8 cellular contexts compared by ENCODE assay signal in the genomic region with DNA sequence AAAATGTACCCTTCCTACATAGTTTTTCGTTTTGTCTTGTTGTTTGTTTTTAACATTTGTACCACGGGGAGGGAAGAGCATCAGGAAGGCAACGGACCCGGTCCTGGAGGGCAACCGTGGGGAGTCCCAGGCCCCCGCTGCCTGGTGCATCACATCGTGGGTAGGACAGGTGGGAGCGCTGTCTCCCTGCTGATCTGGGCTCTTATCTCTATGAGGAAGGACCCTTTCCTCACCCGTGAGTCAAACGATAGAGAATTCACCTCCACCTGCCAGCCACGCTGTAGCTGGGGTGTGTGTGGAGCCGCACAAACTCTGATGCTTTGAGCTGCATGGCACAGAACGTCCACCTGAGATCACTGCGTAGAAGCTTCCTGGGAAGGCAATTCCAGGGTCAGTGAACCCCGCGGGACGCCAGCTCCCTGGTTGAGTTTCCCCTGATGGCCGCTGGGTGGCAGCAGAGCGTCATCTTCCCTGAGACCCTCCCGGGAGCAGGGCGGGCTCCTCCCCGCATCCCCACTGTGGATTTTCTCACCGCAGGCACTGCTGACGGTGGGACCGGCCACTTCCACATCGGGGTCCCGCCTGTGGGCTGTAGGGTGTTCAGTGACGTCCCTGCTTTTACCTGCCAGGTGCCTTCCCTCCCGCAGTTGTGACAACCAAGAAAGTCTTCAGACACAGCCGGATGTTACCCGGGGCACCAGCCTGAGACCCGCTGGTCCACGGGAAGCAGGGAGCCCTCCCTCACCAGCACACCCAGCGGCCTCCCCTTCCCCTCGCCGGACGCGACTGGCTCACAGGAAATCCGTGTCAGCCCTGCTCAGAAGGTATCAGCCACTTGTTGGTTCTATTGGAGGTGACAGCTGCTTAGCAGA. TPM values are rescaled to one million over a fixed set of nuclear protein-coding genes. Genes with fewer than 3 reads are reported as not detected.
DNase-seq lines count a peak whose midpoint lies in the region; ATAC-seq and TF ChIP-seq lines count a peak whose summit lies in the region.

No MANE protein-coding gene starts in this region.

- peak overlapping the region in 1 of 2 donors; percentile 36 for H3K27ac Mint-ChIP-seq in natural killer cell
- H3K27ac Mint-ChIP-seq in stimulated activated naive B cell treated with anti-CD40 and anti-IgM and Interleukin-4, amounts not matched to agents 10 μg/mL and 1 μg/mL and 100 μg/mL, for 72 hours = peak overlapping the region; percentile 28

- H3K27me3 Mint-ChIP-seq in natural killer cell (ENCODE audit: low read depth in 2 of 2) = peaks cover 0 to 7% of the 10 kb centered on the region in 2 donors
- peaks cover 26 to 61% of the 10 kb centered on the region in 2 donors for H3K27me3 Mint-ChIP-seq in stimulated activated naive B cell treated with anti-CD40 and anti-IgM and Interleukin-4, amounts not matched to agents 10 μg/mL and 1 μg/mL and 100 μg/mL, for 72 hours

- intact Hi-C loops in natural killer cell (cut with micrococcal nuclease) = loop anchor here (1.0 kb wide), 1 partner anchor 267 kb away; no protein-coding TSS in a partner anchor

- no peaks in the 10 kb centered on the region for H3K9me3 Mint-ChIP-seq in natural killer cell
- H3K9me3 Mint-ChIP-seq in stimulated activated naive B cell treated with anti-CD40 and anti-IgM and Interleukin-4, amounts not matched to agents 10 μg/mL and 1 μg/mL and 100 μg/mL, for 72 hours = no peaks in the 10 kb centered on the region

- H3K36me3 Mint-ChIP-seq in natural killer cell = no peaks in the 10 kb centered on the region
- no peaks in the 10 kb centered on the region for H3K36me3 Mint-ChIP-seq in stimulated activated naive B cell treated with anti-CD40 and anti-IgM and Interleukin-4, amounts not matched to agents 10 μg/mL and 1 μg/mL and 100 μg/mL, for 72 hours

- TF ChIP-seq CTCF in epithelial cell of proximal tubule (conservative IDR thresholded peaks at IDR 0.05; ENCODE audit: low read depth, low read length) = peak; percentile 83
- TF ChIP-seq CTCF in natural killer cell (IDR thresholded peaks at IDR 0.05) = peak; percentile 95

- peak overlapping the region; percentile 82 for H3K4me3 Mint-ChIP-seq in natural killer cell
- H3K4me3 Mint-ChIP-seq in stimulated activated naive B cell treated with anti-CD40 and anti-IgM and Interleukin-4, amounts not matched to agents 10 μg/mL and 1 μg/mL and 100 μg/mL, for 72 hours = peak overlapping the region; percentile 61 to 67

- H3K4me1 Mint-ChIP-seq in natural killer cell = peaks cover 12 to 13% of the 10 kb centered on the region in 2 donors
- H3K4me1 Mint-ChIP-seq in stimulated activated naive B cell treated with anti-CD40 and anti-IgM and Interleukin-4, amounts not matched to agents 10 μg/mL and 1 μg/mL and 100 μg/mL, for 72 hours = peaks cover 7 to 11% of the 10 kb centered on the region in 2 donors

- H3K4me3 ChIP-seq in epithelial cell of proximal tubule (ENCODE audit: low read depth, low read length) = peak overlapping the region; percentile 43

- DNase-seq in COR-L47 (lab: John Stamatoyannopoulos, UW) (peak; percentile 39), NCI-H748 (lab: John Stamatoyannopoulos, UW; ENCODE audit: unreplicated experiment) (peak; percentile 71), activated T-cell treated with anti-CD3 and anti-CD28 coated beads for 1 hour (ENCODE audit: low read depth) (peak; percentile 55), epithelial cell of proximal tubule (ENCODE audit: low read depth) (no peak), natural killer cell (peak; percentile 61)
- peak; percentile 26 for DNase-seq in stimulated activated naive B cell treated with anti-CD40 and anti-IgM and Interleukin-4, amounts not matched to agents 10 μg/mL and 1 μg/mL and 100 μg/mL, for 72 hours

- ATAC-seq in HG02642 (IDR thresholded peaks at IDR 0.05; ENCODE audit: poor library complexity, unreplicated experiment) (peak; percentile 69), natural killer cell (peak; percentile 74 to 89 (median 86)), GM19035 (IDR thresholded peaks at IDR 0.05; ENCODE audit: unreplicated experiment) (no peak)
- peak; percentile 48 to 60 for ATAC-seq in stimulated activated naive B cell treated with anti-CD40 and anti-IgM and Interleukin-4, amounts not matched to agents 10 μg/mL and 1 μg/mL and 100 μg/mL, for 72 hours (replicated peaks)

RNA-seq across cellular contexts. Expression of gene ZNF787, which starts 54.7 kb away (rescaled TPM):
- total RNA-seq in epithelial cell of proximal tubule (19.6 and 23.4 TPM in 2 replicates), natural killer cell (10 to 100 TPM; 23.9 to 42.0 (median 36.9) TPM)
